16 cellular contexts compared by ENCODE assay signal in genomic region chr5:153187503-153187902, GRCh38.
DNase-seq lines count a peak whose midpoint lies in the region; ATAC-seq and TF ChIP-seq lines count a peak whose summit lies in the region.
"Had no signal": no experiment of that assay in that cellular context is flagged by ENCODE, and none has a peak within 500 bp of the region (broad histone marks: within the 10 kb centered on the region; RNA-seq: fewer than 3 reads in every experiment).

No MANE protein-coding gene starts in this region.

- H3K27me3 ChIP-seq in Caco-2 (replicated peaks; ENCODE audit: control insufficient read depth, insufficient read depth, low read length) = no peaks in the 10 kb centered on the region
- H3K27me3 ChIP-seq in CD4-positive, alpha-beta T cell (ENCODE audit: control insufficient read depth, insufficient read depth, low read length) = no peaks in the 10 kb centered on the region
- H3K27me3 ChIP-seq: BE2C had no signal

- no peaks in the 10 kb centered on the region for H3K36me3 ChIP-seq in Caco-2 (ENCODE audit: control insufficient read depth, insufficient read depth, low read length)
- H3K36me3 ChIP-seq: BE2C, HAP-1 had no signal

- intact Hi-C loops in Caco-2 (cut with micrococcal nuclease; ENCODE audit: unreplicated experiment) = no loop called here
- intact Hi-C loops in CD4-positive, alpha-beta T cell (cut with DNase I, micrococcal nuclease) = no loop called here

- CTCF ChIA-PET in activated CD4-positive, alpha-beta T cell treated with anti-CD3 and anti-CD28 coated beads, Interleukin-2, amount 10 ng/mL, durations not matched to agents 7 days and 5 days (lab: Charles Lee) = no interaction called here
- CTCF ChIA-PET in Caco-2 (lab: Charles Lee) = no interaction called here
- CTCF ChIA-PET in CD4-positive, alpha-beta T cell (lab: Charles Lee) = no interaction called here

- no TSS peak for BruUV-seq in Caco-2 (replicated peaks; lab: Mats Ljungman, UMichigan)

- no peaks in the 10 kb centered on the region for H3K4me1 ChIP-seq in Caco-2
- H3K4me1 ChIP-seq: A549, BE2C, HAP-1 had no signal

- TF ChIP-seq CTCF in Caco-2 (IDR thresholded peaks at IDR 0.05; ENCODE audit: insufficient read depth in 1 of 2, low read depth in 1 of 2, low read length in 1 of 2, severe bottlenecking in 1 of 2, unreplicated experiment in 1 of 2) = no peak
- no peak for TF ChIP-seq CTCF in CD4-positive, alpha-beta T cell (IDR thresholded peaks at IDR 0.05)

- no peak overlapping the region for H3K27ac Mint-ChIP-seq in activated CD4-positive, alpha-beta T cell treated with anti-CD3 and anti-CD28 coated beads, Interleukin-2, amount 10 ng/mL, durations not matched to agents 7 days and 5 days
- H3K27ac Mint-ChIP-seq in Caco-2 (ENCODE audit: unreplicated experiment) = no peak overlapping the region
- no peak overlapping the region for H3K27ac Mint-ChIP-seq in CD4-positive, alpha-beta T cell
- H3K27ac Mint-ChIP-seq: CD8-positive, alpha-beta T cell; IgD-negative memory B cell had no signal

- no peaks in the 10 kb centered on the region for H3K4me1 Mint-ChIP-seq in activated CD4-positive, alpha-beta T cell treated with anti-CD3 and anti-CD28 coated beads, Interleukin-2, amount 10 ng/mL, durations not matched to agents 7 days and 5 days
- H3K4me1 Mint-ChIP-seq in Caco-2 (ENCODE audit: low read depth, unreplicated experiment) = no peaks in the 10 kb centered on the region
- no peaks in the 10 kb centered on the region for H3K4me1 Mint-ChIP-seq in CD4-positive, alpha-beta T cell (ENCODE audit: low read depth)
- H3K4me1 Mint-ChIP-seq: IgD-negative memory B cell had no signal

- no peak overlapping the region for H3K4me3 ChIP-seq in Caco-2 (ENCODE audit: low read depth, low read length)
- H3K4me3 ChIP-seq: A549, HAP-1 had no signal

- no peak overlapping the region for H3K27ac ChIP-seq in CD4-positive, alpha-beta T cell (ENCODE audit: low read depth, low read length)
- H3K27ac ChIP-seq: A549, C4-2B had no signal

- POLR2A ChIA-PET in activated CD4-positive, alpha-beta T cell treated with anti-CD3 and anti-CD28 coated beads, Interleukin-2, amount 10 ng/mL, durations not matched to agents 7 days and 5 days (lab: Charles Lee) = no interaction called here
- POLR2A ChIA-PET in Caco-2 (lab: Charles Lee) = no interaction called here
- POLR2A ChIA-PET in CD4-positive, alpha-beta T cell (lab: Charles Lee) = no interaction called here

- no peaks in the 10 kb centered on the region for H3K9me3 ChIP-seq in Caco-2
- H3K9me3 ChIP-seq in CD4-positive, alpha-beta T cell (ENCODE audit: control insufficient read depth, low read length) = no peaks in the 10 kb centered on the region
- H3K9me3 ChIP-seq: A549, BE2C, HAP-1 had no signal

- no peak overlapping the region for H3K4me3 Mint-ChIP-seq in activated CD4-positive, alpha-beta T cell treated with anti-CD3 and anti-CD28 coated beads, Interleukin-2, amount 10 ng/mL, durations not matched to agents 7 days and 5 days
- H3K4me3 Mint-ChIP-seq in Caco-2 (ENCODE audit: unreplicated experiment) = no peak overlapping the region
- no peak overlapping the region for H3K4me3 Mint-ChIP-seq in CD4-positive, alpha-beta T cell
- H3K4me3 Mint-ChIP-seq: CD8-positive, alpha-beta T cell; IgD-negative memory B cell had no signal

- peak; percentile 48 for ATAC-seq in GM19455 (IDR thresholded peaks at IDR 0.05; ENCODE audit: unreplicated experiment)
- peak; percentile 61 for ATAC-seq in HG03025 (IDR thresholded peaks at IDR 0.05; ENCODE audit: low FRiP score, unreplicated experiment)
- ATAC-seq in HG03354 (IDR thresholded peaks at IDR 0.05; ENCODE audit: poor library complexity, severe bottlenecking, unreplicated experiment) = peak; percentile 41
- no peak for ATAC-seq in CD4-positive, alpha-beta T cell (ENCODE audit: poor library complexity)
- ATAC-seq: A549; CD8-positive, alpha-beta T cell had no signal

- no peaks in the 10 kb centered on the region for H3K36me3 Mint-ChIP-seq in activated CD4-positive, alpha-beta T cell treated with anti-CD3 and anti-CD28 coated beads, Interleukin-2, amount 10 ng/mL, durations not matched to agents 7 days and 5 days (ENCODE audit: low read depth)
- H3K36me3 Mint-ChIP-seq in Caco-2 (ENCODE audit: insufficient read depth, unreplicated experiment) = no peaks in the 10 kb centered on the region
- no peaks in the 10 kb centered on the region for H3K36me3 Mint-ChIP-seq in CD4-positive, alpha-beta T cell (ENCODE audit: low read depth)
- H3K36me3 Mint-ChIP-seq: CD8-positive, alpha-beta T cell; IgD-negative memory B cell had no signal

- no peaks in the 10 kb centered on the region for H3K27me3 Mint-ChIP-seq in activated CD4-positive, alpha-beta T cell treated with anti-CD3 and anti-CD28 coated beads, Interleukin-2, amount 10 ng/mL, durations not matched to agents 7 days and 5 days
- H3K27me3 Mint-ChIP-seq in Caco-2 (ENCODE audit: insufficient read depth, unreplicated experiment) = no peaks in the 10 kb centered on the region
- no peaks in the 10 kb centered on the region for H3K27me3 Mint-ChIP-seq in CD4-positive, alpha-beta T cell
- H3K27me3 Mint-ChIP-seq: IgD-negative memory B cell had no signal

- peaks cover 2% of the 10 kb centered on the region for H3K9me3 Mint-ChIP-seq in activated CD4-positive, alpha-beta T cell treated with anti-CD3 and anti-CD28 coated beads, Interleukin-2, amount 10 ng/mL, durations not matched to agents 7 days and 5 days
- H3K9me3 Mint-ChIP-seq in Caco-2 (ENCODE audit: unreplicated experiment) = no peaks in the 10 kb centered on the region
- peaks cover 6% of the 10 kb centered on the region for H3K9me3 Mint-ChIP-seq in CD4-positive, alpha-beta T cell

- no peak for DNase-seq in activated CD4-positive, alpha-beta T cell treated with anti-CD3 and anti-CD28 coated beads, Interleukin-2, amount 10 ng/mL, durations not matched to agents 7 days and 5 days
- no peak for DNase-seq in Caco-2
- no peak for DNase-seq in CD4-positive, alpha-beta T cell
- DNase-seq: BE2C; CD8-positive, alpha-beta T cell; COR-L47; DND-41; GDM1; KG1 had no signal
